11 cellular contexts compared by ENCODE assay signal in genomic region chr1:24111998-24112380, GRCh38. TPM values are rescaled to one million over a fixed set of nuclear protein-coding genes. Genes with fewer than 3 reads are reported as not detected.
DNase-seq lines count a peak whose midpoint lies in the region; ATAC-seq, FAIRE-seq and TF ChIP-seq lines count a peak whose summit lies in the region.
"Had no signal": no experiment of that assay in that cellular context is flagged by ENCODE, and none has a peak within 500 bp of the region (broad histone marks: within the 10 kb centered on the region; RNA-seq: fewer than 3 reads in every experiment).

Gene MYOM3 (minus strand): TSS chr1:24112135. CDS start chr1:24108636, 3,499 bp downstream.

- no peak within 1 kb of the TSS for H3K4me3 Mint-ChIP-seq in glutamatergic neuron (ENCODE audit: unreplicated experiment)
- H3K4me3 Mint-ChIP-seq: activated CD4-positive, alpha-beta T cell treated with anti-CD3 and anti-CD28 coated beads for 36 hours had no signal

- no peak for TF ChIP-seq POLR2A in stomach (IDR thresholded peaks at IDR 0.05)

- peaks cover 0 to 13% (median 9%) of the 10 kb centered on the region in 4 donors for H3K4me1 ChIP-seq in stomach

- TF ChIP-seq CTCF in brain microvascular endothelial cell (IDR thresholded peaks at IDR 0.05; ENCODE audit: low read depth, low read length, missing control alignments), result no peak
- TF ChIP-seq CTCF in stomach (IDR thresholded peaks at IDR 0.05), result no peak
- no peak for TF ChIP-seq CTCF in D721Med (IDR thresholded peaks at IDR 0.05; ENCODE audit: insufficient read depth, missing control alignments)
- no peak for TF ChIP-seq CTCF in glutamatergic neuron (IDR thresholded peaks at IDR 0.05; ENCODE audit: partially characterized antibody, unreplicated experiment)

- H3K27ac ChIP-seq in brain microvascular endothelial cell (no peak within 1 kb of the TSS), stomach (peak within 1 kb of the TSS in 3 of 5 donors; percentile 4 to 35 (median 26))
- H3K27ac ChIP-seq: HL-60 had no signal

- peak within 1 kb of the TSS; percentile 5 for H3K4me3 ChIP-seq in brain microvascular endothelial cell (ENCODE audit: low read depth, low read length)
- H3K4me3 ChIP-seq in stomach, result peak within 1 kb of the TSS in 2 of 4 donors; percentile 12 to 13
- H3K4me3 ChIP-seq: A549 had no signal

- no peaks in the 10 kb centered on the region for H3K36me3 ChIP-seq in brain microvascular endothelial cell (replicated peaks)
- H3K36me3 ChIP-seq in stomach, result no peaks in the 10 kb centered on the region

- H3K4me1 Mint-ChIP-seq in glutamatergic neuron (ENCODE audit: low read depth, unreplicated experiment), result peaks cover 4% of the 10 kb centered on the region

- peak; percentile 39 for DNase-seq in NCI-H146 (lab: John Stamatoyannopoulos, UW)
- DNase-seq in NCI-H146 treated with DMSO at 0.1 percent for 48 hours (lab: John Stamatoyannopoulos, UW; ENCODE audit: unreplicated experiment), result no peak
- no peak for DNase-seq in brain microvascular endothelial cell
- peak; percentile 16 for DNase-seq in kidney tubule cell (ENCODE audit: low spot score)
- no peak for DNase-seq in stomach
- DNase-seq in D721Med (ENCODE audit: insufficient read length, low spot score), result no peak
- no peak for DNase-seq in glutamatergic neuron

- no peaks in the 10 kb centered on the region for H3K36me3 Mint-ChIP-seq in glutamatergic neuron (ENCODE audit: unreplicated experiment)

- in situ Hi-C loops in brain microvascular endothelial cell (cut with HindIII; ENCODE audit: low pct_ligation_motif_present, low sequenced_read_pairs), result no loop called here

- no peaks in the 10 kb centered on the region for H3K27me3 Mint-ChIP-seq in glutamatergic neuron (ENCODE audit: unreplicated experiment)

- H3K9me3 ChIP-seq in stomach, result no peaks in the 10 kb centered on the region
- H3K9me3 ChIP-seq: A549 had no signal

- peaks cover 3% of the 10 kb centered on the region for H3K9me3 Mint-ChIP-seq in glutamatergic neuron (ENCODE audit: unreplicated experiment)

- FAIRE-seq in D721Med (lab: Jason Lieb, UNC), result no peak
- FAIRE-seq: A549 had no signal

- no peak for TF ChIP-seq EP300 in stomach (IDR thresholded peaks at IDR 0.05)

- intact Hi-C loops in stomach (cut with DNase I; ENCODE audit: low total_unique reads), result no loop called here

- H3K27ac Mint-ChIP-seq in glutamatergic neuron (ENCODE audit: unreplicated experiment), result no peak within 1 kb of the TSS
- H3K27ac Mint-ChIP-seq: activated CD4-positive, alpha-beta T cell treated with anti-CD3 and anti-CD28 coated beads for 36 hours had no signal

- WGBS in stomach, 5 donors, result 44 to 63% (median 51%) methylated on average over 13 to 14 of the region's 14 CpGs

- ATAC-seq in HG02885 (IDR thresholded peaks at IDR 0.05; ENCODE audit: poor library complexity, unreplicated experiment), result no peak

- H3K27me3 ChIP-seq in brain microvascular endothelial cell (replicated peaks) (no peaks in the 10 kb centered on the region), stomach (peaks cover 0 to 45% (median 0%) of the 10 kb centered on the region in 3 donors)

RNA-seq across cellular contexts. Expression of gene MYOM3, which starts in this region (rescaled TPM):
- 1 to 10 TPM in 2 of 5 donors, under 1 TPM in 2, not detected in 1; 0.14 to 1.8 (median 1.1) TPM for total RNA-seq in stomach
- under 1 TPM; 0.12 to 0.18 (median 0.15) TPM for polyA plus RNA-seq in stomach
- not detected for total RNA-seq in glutamatergic neuron (ENCODE audit: unreplicated experiment)
- total RNA-seq: activated CD4-positive, alpha-beta T cell treated with anti-CD3 and anti-CD28 coated beads for 36 hours had no signal

Comparison
In these comparisons a context has a peak if more than half of its experiments do, and no peak if none do; other contexts are left out.
1. DNase-seq: peak in NCI-H146 (single experiment) and kidney tubule cell (single experiment); none in NCI-H146 treated with DMSO at 0.1 percent for 48 hours (single experiment), brain microvascular endothelial cell (single experiment), stomach (single experiment), D721Med (single experiment) and glutamatergic neuron (single experiment).